In genomic region chr9:72939581-72939980, GRCh38 we compare ENCODE assay signal across 1 cellular context. TPM values are rescaled to one million over a fixed set of nuclear protein-coding genes. Genes with fewer than 3 reads are reported as not detected.
"Had no signal": no experiment of that assay in that cellular context is flagged by ENCODE, and none has a peak within 500 bp of the region (broad histone marks: within the 10 kb centered on the region; RNA-seq: fewer than 3 reads in every experiment).

No MANE protein-coding gene starts in this region.

RNA-seq across cellular contexts. Expression of gene ALDH1A1, which starts 13.3 kb away (rescaled TPM):
- polyA plus RNA-seq: IMR-90 had no signal
